Comparison of ENCODE assay signal across 21 cellular contexts in the genomic region with DNA sequence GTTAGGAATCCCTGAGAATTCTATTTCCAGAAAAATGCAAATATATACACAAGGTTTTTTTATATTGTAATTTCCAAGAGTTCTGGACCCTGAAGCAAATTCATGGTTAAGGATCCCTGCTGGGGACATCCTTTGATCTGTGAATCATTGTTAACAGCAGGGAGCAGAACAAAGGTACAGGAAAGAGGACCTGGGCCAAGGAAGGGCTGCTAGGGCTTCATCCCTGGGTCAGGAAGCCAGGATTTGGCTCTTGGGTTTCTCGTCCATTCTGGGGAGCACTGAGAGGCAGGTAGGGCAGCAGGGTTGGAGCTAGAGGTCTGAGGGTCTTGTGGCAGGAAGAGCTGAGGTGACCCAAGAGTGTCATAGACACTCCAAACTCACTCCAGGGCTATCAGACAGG. TPM values are rescaled to one million over a fixed set of nuclear protein-coding genes. Genes with fewer than 3 reads are reported as not detected.
DNase-seq lines count a peak whose midpoint lies in the region; ATAC-seq, FAIRE-seq and TF ChIP-seq lines count a peak whose summit lies in the region.
"Had no signal": no experiment of that assay in that cellular context is flagged by ENCODE, and none has a peak within 500 bp of the region (broad histone marks: within the 10 kb centered on the region; RNA-seq: fewer than 3 reads in every experiment).

No MANE protein-coding gene starts in this region.

- H3K27ac Mint-ChIP-seq in mesothelial cell of epicardium = peak overlapping the region; percentile 44
- H3K27ac Mint-ChIP-seq: CD4-positive, alpha-beta memory T cell; GM23338; IgD-negative memory B cell had no signal

- no peak for TF ChIP-seq RAD21 in HCT116 (IDR thresholded peaks at IDR 0.05; ENCODE audit: low read depth)

- 0 out of 2 replicates have a peak overlapping the region, but pooled peaks have one; percentile 1 for H3K4me2 ChIP-seq in HCT116 (ENCODE audit: low read length)
- H3K4me2 ChIP-seq: BLaER1, GM23338 had no signal

- no peak for DNase-seq in HCT116 (ENCODE audit: low read depth, low spot score)
- DNase-seq in SW480 (ENCODE audit: low spot score) = peak; percentile 18
- no peak for DNase-seq in mesothelial cell of epicardium (ENCODE audit: low spot score in 2 of 2, unreplicated experiment in 2 of 2)
- peak; percentile 74 for DNase-seq in small intestine
- no peak for DNase-seq in activated CD4-positive, alpha-beta T cell treated with anti-CD3 and anti-CD28 coated beads, Interleukin-2, amount 50 U/mL, for 48 hours
- DNase-seq: 8988T; CD4-positive, alpha-beta memory T cell; DMS153; DMS79; GDM1; H7 had no signal

- H3K79me2 ChIP-seq in HCT116 (ENCODE audit: insufficient read depth, low read length) = no peaks in the 10 kb centered on the region

- peaks cover 23% of the 10 kb centered on the region for H3K4me1 Mint-ChIP-seq in mesothelial cell of epicardium
- H3K4me1 Mint-ChIP-seq: CD4-positive, alpha-beta memory T cell; IgD-negative memory B cell had no signal

- H4K20me1 ChIP-seq in HCT116 (ENCODE audit: insufficient read depth) = no peaks in the 10 kb centered on the region
- H4K20me1 ChIP-seq: BLaER1 had no signal

- no peaks in the 10 kb centered on the region for H3K9me2 ChIP-seq in HCT116 (ENCODE audit: insufficient read depth)

- no peaks in the 10 kb centered on the region for H3K36me3 Mint-ChIP-seq in mesothelial cell of epicardium
- H3K36me3 Mint-ChIP-seq: CD4-positive, alpha-beta memory T cell; IgD-negative memory B cell had no signal

- H2AFZ ChIP-seq in HCT116 (ENCODE audit: low read depth, low read length, poor library complexity, severe bottlenecking) = no peak overlapping the region
- H2AFZ ChIP-seq: GM23338 had no signal

- peaks cover 28% of the 10 kb centered on the region for H3K27me3 Mint-ChIP-seq in mesothelial cell of epicardium (ENCODE audit: low read depth)

- H3K27ac ChIP-seq in HCT116 (ENCODE audit: low read depth, low read length) = no peak overlapping the region
- H3K27ac ChIP-seq in small intestine (ENCODE audit: low read depth in 1 of 2, low read length in 1 of 2) = peak overlapping the region in 1 of 2 donors; percentile 17
- H3K27ac ChIP-seq: BLaER1 had no signal

- no peak overlapping the region for H3K9ac ChIP-seq in HCT116 (ENCODE audit: low read length)
- H3K9ac ChIP-seq: BLaER1 had no signal

- CTCF ChIA-PET in HCT116 (lab: Charles Lee) = no interaction called here

- POLR2A ChIA-PET in HCT116 (lab: Charles Lee) = no interaction called here

- peaks cover 0 to 19% of the 10 kb centered on the region in 2 experiments; a peak in 1 of 4 replicates for H3K4me1 ChIP-seq in HCT116 (ENCODE audit: control insufficient read depth in 1 of 2, insufficient read depth in 2 of 2, low read length in 2 of 2)
- H3K4me1 ChIP-seq in small intestine (ENCODE audit: control insufficient read depth in 2 of 2, insufficient read depth in 1 of 2, low read depth in 1 of 2, low read length in 1 of 2) = peaks cover 7 to 20% of the 10 kb centered on the region in 2 donors

- RAD21 ChIA-PET in HCT116 (lab: Charles Lee; ENCODE audit: low non-redundant PET in 1 of 2, low total read pairs in 2 of 2, uncharacterized antibody in 2 of 2, unreplicated experiment in 2 of 2) = no interaction called here

- FAIRE-seq in small intestine (lab: Jason Lieb, UNC) = no peak
- FAIRE-seq: HTR-8/SVneo had no signal

- no peaks in the 10 kb centered on the region for H3K9me3 Mint-ChIP-seq in mesothelial cell of epicardium
- H3K9me3 Mint-ChIP-seq: CD14-positive monocyte; CD4-positive, alpha-beta memory T cell; GM23338; IgD-negative memory B cell had no signal

- H3K4me3 ChIP-seq in HCT116 (replicated peaks in 1 of 2; ENCODE audit: low read depth in 1 of 2, low read length in 2 of 2) = no peak overlapping the region
- no peak overlapping the region for H3K4me3 ChIP-seq in small intestine (ENCODE audit: low read depth in 1 of 2, low read length in 2 of 2)
- H3K4me3 ChIP-seq: BLaER1, GM23338 had no signal

- TF ChIP-seq CTCF in HCT116 (IDR thresholded peaks at IDR 0.05 in 2 of 3, conservative IDR thresholded peaks at IDR 0.05 in 1 of 3; ENCODE audit: borderline replicate concordance in 1 of 3, insufficient read depth in 1 of 3, low read depth in 2 of 3, low read length in 2 of 3) (no peak), mesothelial cell of epicardium (IDR thresholded peaks at IDR 0.05; ENCODE audit: unreplicated experiment) (no peak)

- ATAC-seq in HCT116 = peak; percentile 54
- no peak for ATAC-seq in GM21786 (IDR thresholded peaks at IDR 0.05; ENCODE audit: unreplicated experiment)
- no peak for ATAC-seq in GM21526 (IDR thresholded peaks at IDR 0.05; ENCODE audit: low FRiP score, unreplicated experiment)
- ATAC-seq: GM23338 had no signal

- H3K36me3 ChIP-seq in HCT116 (ENCODE audit: control insufficient read depth in 1 of 2, insufficient read depth in 2 of 2, low read length in 2 of 2) = no peaks in the 10 kb centered on the region
- no peaks in the 10 kb centered on the region for H3K36me3 ChIP-seq in small intestine (ENCODE audit: control insufficient read depth in 2 of 2, insufficient read depth in 2 of 2, low read length in 2 of 2)
- H3K36me3 ChIP-seq: BLaER1 had no signal

- BruUV-seq in HCT116 (replicated peaks; lab: Mats Ljungman, UMichigan) = no TSS peak

- H3K4me3 Mint-ChIP-seq in mesothelial cell of epicardium = no peak overlapping the region
- H3K4me3 Mint-ChIP-seq: CD14-positive monocyte; CD4-positive, alpha-beta memory T cell; GM23338; IgD-negative memory B cell had no signal

- no peaks in the 10 kb centered on the region for H3K9me3 ChIP-seq in HCT116 (ENCODE audit: control insufficient read depth in 1 of 2, insufficient read depth in 1 of 2, low read depth in 1 of 2, low read length in 2 of 2)
- H3K9me3 ChIP-seq in small intestine (ENCODE audit: control insufficient read depth, low read depth) = no peaks in the 10 kb centered on the region
- H3K9me3 ChIP-seq: BLaER1 had no signal

- no peak for TF ChIP-seq POLR2A in HCT116 (IDR thresholded peaks at IDR 0.05; ENCODE audit: borderline replicate concordance, extremely low read depth, insufficient read depth, insufficient read length)

- intact Hi-C loops in HCT116 (cut with micrococcal nuclease) = no loop called here

- 14 to 73% (median 54%) methylated on average over 1 of the region's 1 CpG for WGBS in small intestine, 3 donors

- H3K27me3 ChIP-seq in HCT116 (ENCODE audit: insufficient read depth, low read length) (no peaks in the 10 kb centered on the region), small intestine (ENCODE audit: control insufficient read depth in 2 of 2, insufficient read depth in 2 of 2, low read length in 2 of 2) (no peaks in the 10 kb centered on the region)

TF ChIP-seq in HCT116, 20 proteins besides CTCF, POLR2A, EP300 and RAD21:
- TF ChIP-seq MAX (IDR thresholded peaks at IDR 0.05) (no peak), TCF7L2 (IDR thresholded peaks at IDR 0.05; ENCODE audit: borderline replicate concordance, extremely low read depth, insufficient read depth, insufficient read length) (peak; percentile 75)

RNA-seq across cellular contexts. Expression of gene OAF, which starts 10.2 kb away (rescaled TPM):
- total RNA-seq in HCT116 (2021; ENCODE audit: unreplicated experiment) (32.3 TPM), mesothelial cell of epicardium (32.2 to 35.8 TPM (median 33.8 TPM) in 3 replicates)
- 24.3 and 26.3 TPM in 2 replicates for polyA plus RNA-seq in HCT116 (2012)
- polyA plus RNA-seq in small intestine = 10 to 100 TPM; 33.0 to 66.0 (median 64.3) TPM

RNA-seq across cellular contexts. Expression of gene POU2F3, which starts 39.3 kb away (rescaled TPM):
- total RNA-seq in HCT116 (2021; ENCODE audit: unreplicated experiment) (0.15 TPM), mesothelial cell of epicardium (0.55 to 0.98 TPM (median 0.86 TPM) in 3 replicates)
- polyA plus RNA-seq in HCT116 (2012) = 0.12 and 0.26 TPM in 2 replicates
- polyA plus RNA-seq in small intestine = 1 to 10 TPM; 1.4 to 1.6 (median 1.4) TPM
- total RNA-seq: A673; CD4-positive, alpha-beta memory T cell; Daoy; H7 had no signal
- polyA plus RNA-seq: AG04450; CD4-positive, alpha-beta memory T cell; IgD-negative memory B cell had no signal

Comparison
In these comparisons a context has a peak if more than half of its experiments do, and no peak if none do; other contexts are left out.
1. DNase-seq: peak in SW480 (single experiment) and small intestine (single experiment); none in HCT116 (single experiment), mesothelial cell of epicardium (0 of 2) and activated CD4-positive, alpha-beta T cell treated with anti-CD3 and anti-CD28 coated beads, Interleukin-2, amount 50 U/mL, for 48 hours (0 of 2).